ENCODE assay signal across 18 cellular contexts in the genomic region with DNA sequence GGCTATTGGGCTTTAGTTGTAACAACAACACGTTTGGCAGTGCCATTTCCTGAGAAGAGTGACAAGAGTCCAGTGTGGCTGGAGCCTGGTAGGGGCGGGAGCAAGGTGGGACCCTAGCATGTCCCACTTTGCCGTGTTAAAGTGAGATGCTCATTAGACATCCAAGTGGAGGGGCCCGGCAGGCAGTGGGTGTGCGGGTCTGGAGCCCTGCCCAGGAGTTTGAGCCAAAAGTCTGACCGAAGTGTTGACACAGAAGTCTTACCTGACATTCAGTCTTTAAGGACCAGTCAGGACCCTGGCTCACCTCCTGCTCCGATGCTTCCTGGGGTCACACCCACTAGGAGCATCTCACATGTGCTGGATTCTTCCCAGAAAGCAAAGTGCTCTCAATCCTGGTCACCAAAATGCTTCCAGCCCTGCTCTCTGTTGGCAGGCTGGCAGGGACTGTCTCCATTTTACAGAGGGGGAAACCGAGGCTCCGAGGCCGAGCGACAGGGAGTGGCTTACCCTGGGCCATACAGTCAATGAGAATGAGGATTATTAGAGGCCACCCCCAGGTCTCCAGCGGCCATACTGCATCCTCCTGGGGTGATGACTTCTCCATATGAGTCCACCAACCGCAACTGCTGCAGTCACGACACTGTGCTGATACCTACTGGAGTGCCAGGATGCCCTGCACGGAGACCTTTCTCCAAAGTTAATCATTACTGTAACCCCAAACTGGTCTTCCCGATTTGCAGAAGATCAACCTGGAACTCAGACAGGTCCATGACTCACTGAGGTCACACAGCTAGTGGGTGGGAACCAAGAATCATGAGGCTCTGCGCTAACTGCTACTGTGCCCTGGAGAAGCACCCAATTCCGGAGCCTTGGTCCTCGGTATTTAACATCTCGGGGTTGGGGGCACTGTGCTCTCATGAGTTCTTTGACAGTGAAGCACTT.
DNase-seq lines count a peak whose midpoint lies in the region; ATAC-seq and TF ChIP-seq lines count a peak whose summit lies in the region.
"Had no signal": no experiment of that assay in that cellular context is flagged by ENCODE, and none has a peak within 500 bp of the region (broad histone marks: within the 10 kb centered on the region; RNA-seq: fewer than 3 reads in every experiment).

No MANE protein-coding gene starts in this region.

- H3K9ac ChIP-seq in trophoblast cell (ENCODE audit: low read length) = no peak overlapping the region

- no peak overlapping the region for H2AK5ac ChIP-seq in trophoblast cell (ENCODE audit: low read length)

- H2BK5ac ChIP-seq in trophoblast cell (ENCODE audit: low read depth, low read length, poor library complexity) = no peak overlapping the region

- DNase-seq in Calu3 (peak; percentile 49), OCI-LY7 (ENCODE audit: low spot score) (no peak), trophoblast cell (peak; percentile 32 to 60), NCI-H524 treated with DMSO at 0.1 percent for 48 hours (lab: John Stamatoyannopoulos, UW) (no peak)
- no peak for DNase-seq in activated CD4-positive, alpha-beta T cell treated with anti-CD3 and anti-CD28 coated beads for 48 hours
- DNase-seq in activated CD8-positive, alpha-beta memory T cell treated with anti-CD3 and anti-CD28 coated beads, Interleukin-2, amount 50 U/mL, for 4 hours = no peak
- DNase-seq: DMS153, esophagus squamous epithelium, mammary epithelial cell, naive B cell had no signal

- H3K9me3 ChIP-seq in OCI-LY7 (ENCODE audit: low read length) (no peaks in the 10 kb centered on the region), trophoblast cell (ENCODE audit: insufficient read depth, low read depth, low read length) (peaks cover 3% of the 10 kb centered on the region)
- H3K9me3 ChIP-seq: esophagus squamous epithelium, right atrium auricular region had no signal

- H3K4me2 ChIP-seq in OCI-LY7 (ENCODE audit: low read length) (no peak overlapping the region), trophoblast cell (ENCODE audit: low read length) (no peak overlapping the region)

- no peak overlapping the region for H3K18ac ChIP-seq in trophoblast cell (ENCODE audit: low read length)

- H3K79me1 ChIP-seq in trophoblast cell (ENCODE audit: low read length) = no peaks in the 10 kb centered on the region

- peaks cover 10% of the 10 kb centered on the region for H3K36me3 Mint-ChIP-seq in Calu3 (ENCODE audit: insufficient read depth, unreplicated experiment)

- H3K27me3 ChIP-seq in trophoblast cell (ENCODE audit: insufficient read depth, low read length) = no peaks in the 10 kb centered on the region
- H3K27me3 ChIP-seq: esophagus squamous epithelium, right atrium auricular region had no signal

- H3K4me3 ChIP-seq in OCI-LY7 (ENCODE audit: low read depth, low read length, poor library complexity, severe bottlenecking) (no peak overlapping the region), trophoblast cell (ENCODE audit: low read depth, low read length) (no peak overlapping the region)
- H3K4me3 ChIP-seq: esophagus squamous epithelium, K562, right atrium auricular region had no signal

- H2AFZ ChIP-seq in OCI-LY7 (ENCODE audit: low read length) = peak overlapping the region; percentile 67; the same call in 1 of the 2 replicates
- H2AFZ ChIP-seq in trophoblast cell (ENCODE audit: insufficient read depth, low read length, poor library complexity) = no peak overlapping the region

- no peak overlapping the region for H3K23ac ChIP-seq in trophoblast cell (ENCODE audit: low read length)

- H3K4me1 ChIP-seq in OCI-LY7 (ENCODE audit: insufficient read depth, low read length, poor library complexity, severe bottlenecking) = peaks cover 12% of the 10 kb centered on the region
- peaks cover 6% of the 10 kb centered on the region in 2 experiments for H3K4me1 ChIP-seq in trophoblast cell (ENCODE audit: control insufficient read depth in 1 of 2, insufficient read depth in 2 of 2, low read length in 2 of 2)

- no peak overlapping the region for H3K27ac ChIP-seq in OCI-LY7 (ENCODE audit: low read depth, low read length, poor library complexity, severe bottlenecking)
- no peak overlapping the region for H3K27ac ChIP-seq in trophoblast cell (ENCODE audit: low read depth, low read length)
- H3K27ac ChIP-seq: esophagus squamous epithelium, right atrium auricular region had no signal

- no peaks in the 10 kb centered on the region for H3K36me3 ChIP-seq in OCI-LY7 (ENCODE audit: insufficient read depth, low read length)
- H3K36me3 ChIP-seq in trophoblast cell (ENCODE audit: control insufficient read depth in 1 of 2, insufficient read depth in 2 of 2, low read length in 2 of 2) = peaks cover 0 to 3% of the 10 kb centered on the region in 2 experiments

- no peak overlapping the region for H3K14ac ChIP-seq in trophoblast cell (ENCODE audit: low read length)

- H3K9me2 ChIP-seq in OCI-LY7 (ENCODE audit: insufficient read depth, low read length) = no peaks in the 10 kb centered on the region

- H3K79me2 ChIP-seq in OCI-LY7 (ENCODE audit: insufficient read depth, low read depth, low read length) (no peaks in the 10 kb centered on the region), trophoblast cell (ENCODE audit: control insufficient read depth, insufficient read depth, low read length, poor library complexity) (no peaks in the 10 kb centered on the region)

- H3K4ac ChIP-seq in trophoblast cell (ENCODE audit: low read depth, low read length) = no peak overlapping the region

- H4K12ac ChIP-seq in trophoblast cell (ENCODE audit: low read depth, low read length) = no peak overlapping the region

- H2BK120ac ChIP-seq in trophoblast cell (ENCODE audit: insufficient read depth, low read length, poor library complexity) = no peak overlapping the region

- no CpG with 5 or more reads among the region's 20 CpGs for WGBS in trophoblast cell (ENCODE audit: extremely low coverage, insufficient coverage, insufficient read length)

- POLR2A ChIA-PET in OCI-LY7 (lab: Charles Lee) = no interaction called here

- BruUV-seq in Calu3 (replicated peaks; lab: Mats Ljungman, UMichigan) (no TSS peak), OCI-LY7 (replicated peaks; lab: Mats Ljungman, UMichigan) (no TSS peak)

- intact Hi-C loops in Calu3 (cut with micrococcal nuclease; ENCODE audit: unreplicated experiment) (no loop called here), OCI-LY7 (cut with micrococcal nuclease; ENCODE audit: unreplicated experiment) (loop anchor here (1.0 to 5.0 kb wide), 2 partner anchors 147 to 295 kb away; no protein-coding TSS in a partner anchor)

- H4K91ac ChIP-seq in trophoblast cell (ENCODE audit: low read depth, low read length) = no peak overlapping the region

- H3K4me1 Mint-ChIP-seq in Calu3 (ENCODE audit: low read depth, unreplicated experiment) = peaks cover 23% of the 10 kb centered on the region

- no peak overlapping the region for H2BK12ac ChIP-seq in trophoblast cell (ENCODE audit: low read length)

- H4K8ac ChIP-seq in trophoblast cell (ENCODE audit: low read depth, low read length) = no peak overlapping the region

- no peaks in the 10 kb centered on the region for H3K9me3 Mint-ChIP-seq in Calu3 (ENCODE audit: low read depth, unreplicated experiment)
- H3K9me3 Mint-ChIP-seq: activated naive CD4-positive, alpha-beta T cell treated with anti-CD3 and anti-CD28 coated beads for 36 hours; activated T-cell treated with anti-CD3 and anti-CD28 coated beads, Interleukin-2, amount 50 U/mL, for 24 hours; H9; naive B cell had no signal

- no peaks in the 10 kb centered on the region for H4K20me1 ChIP-seq in OCI-LY7 (ENCODE audit: insufficient read depth, low read length)

- no peaks in the 10 kb centered on the region for H3K27me3 Mint-ChIP-seq in Calu3 (ENCODE audit: unreplicated experiment)
- H3K27me3 Mint-ChIP-seq: activated T-cell treated with anti-CD3 and anti-CD28 coated beads, Interleukin-2, amount 50 U/mL, for 24 hours; naive B cell had no signal

- H3K27ac Mint-ChIP-seq in Calu3 (ENCODE audit: unreplicated experiment) = peak overlapping the region; percentile 24
- H3K27ac Mint-ChIP-seq: activated naive CD4-positive, alpha-beta T cell treated with anti-CD3 and anti-CD28 coated beads for 36 hours; activated T-cell treated with anti-CD3 and anti-CD28 coated beads, Interleukin-2, amount 50 U/mL, for 24 hours had no signal

- CTCF ChIA-PET in Calu3 (lab: Charles Lee) (no interaction called here), OCI-LY7 (lab: Charles Lee; ENCODE audit: unreplicated experiment) (interaction anchor here (1.4 kb wide), 1 partner anchor 148 kb away, joined by 3 read pairs; no protein-coding TSS in a partner anchor)

- no peak overlapping the region for H3K4me3 Mint-ChIP-seq in Calu3 (ENCODE audit: low read depth, unreplicated experiment)
- H3K4me3 Mint-ChIP-seq: activated naive CD4-positive, alpha-beta T cell treated with anti-CD3 and anti-CD28 coated beads for 36 hours; activated T-cell treated with anti-CD3 and anti-CD28 coated beads, Interleukin-2, amount 50 U/mL, for 24 hours; H9 had no signal

- peak; percentile 54 for ATAC-seq in esophagus mucosa
- no peak for ATAC-seq in HG03025 (IDR thresholded peaks at IDR 0.05; ENCODE audit: low FRiP score, unreplicated experiment)
- ATAC-seq: Right ventricle myocardium inferior had no signal

- no peak for TF ChIP-seq CTCF in Calu3 (IDR thresholded peaks at IDR 0.05; ENCODE audit: unreplicated experiment)
- TF ChIP-seq CTCF in OCI-LY7 (conservative IDR thresholded peaks at IDR 0.05; ENCODE audit: low read length) = no peak

Comparison
In these comparisons a context has a peak if more than half of its experiments do, and no peak if none do; other contexts are left out.
1. DNase-seq: peak in Calu3 (single experiment) and trophoblast cell (2 of 2); none in OCI-LY7 (single experiment), NCI-H524 treated with DMSO at 0.1 percent for 48 hours (single experiment), activated CD4-positive, alpha-beta T cell treated with anti-CD3 and anti-CD28 coated beads for 48 hours (single experiment) and activated CD8-positive, alpha-beta memory T cell treated with anti-CD3 and anti-CD28 coated beads, Interleukin-2, amount 50 U/mL, for 4 hours (single experiment).